Comparison of ENCODE assay signal across 1 cellular context in genomic region chr7:2518737-2519118, GRCh38.
A peak's percentile ranks its signal among the peaks of the same experiment; 100 is the strongest.
TF ChIP-seq lines count a peak whose summit lies in the region.

No MANE protein-coding gene starts in this region.

TF ChIP-seq in WTC11, 78 proteins besides CTCF, POLR2A, EP300 and RAD21 (continued from another document):
- no peak for TF ChIP-seq ZNF532 (CRISPR knock-in tag; IDR thresholded peaks at IDR 0.05; ENCODE audit: borderline replicate concordance)
- TF ChIP-seq E2F5 (CRISPR knock-in tag; IDR thresholded peaks at IDR 0.05): 0 out of 2 replicates have a peak, but pooled peaks have one; percentile 40
